1 cellular context compared by ENCODE assay signal in the genomic region with DNA sequence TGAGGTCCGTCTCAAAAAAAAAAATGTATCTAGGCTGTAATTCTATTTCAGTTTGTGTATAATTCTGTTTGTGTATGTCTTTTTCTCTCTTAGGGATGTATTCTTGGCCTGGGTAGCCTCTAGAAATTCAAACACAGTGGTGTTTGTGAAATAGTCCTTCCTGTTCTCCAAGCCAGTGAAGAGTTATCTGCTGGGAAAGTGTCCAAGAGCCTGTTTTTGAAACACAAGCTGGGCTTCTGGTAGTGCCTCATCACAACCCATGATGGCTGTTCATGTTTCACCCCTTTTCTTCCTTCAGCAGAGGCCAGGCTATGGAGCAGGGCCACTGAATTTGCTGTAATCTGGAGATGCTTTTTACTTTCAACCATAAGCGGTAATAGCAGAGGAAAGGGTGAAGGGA.
TF ChIP-seq lines count a peak whose summit lies in the region.

No MANE protein-coding gene starts in this region.

TF ChIP-seq in IMR-90, 13 proteins besides CTCF, POLR2A, EP300 and RAD21:
- TF ChIP-seq SMC3 (IDR thresholded peaks at IDR 0.05; ENCODE audit: low read depth, low read length) (no peak), CHD1 (IDR thresholded peaks at IDR 0.05; ENCODE audit: low read depth, low read length) (no peak), MXI1 (IDR thresholded peaks at IDR 0.05; ENCODE audit: borderline replicate concordance, low read depth, low read length) (no peak), MAZ (IDR thresholded peaks at IDR 0.05; ENCODE audit: borderline replicate concordance, low read depth, low read length) (no peak), RFX5 (IDR thresholded peaks at IDR 0.05; ENCODE audit: low read depth, low read length) (no peak), BHLHE40 (IDR thresholded peaks at IDR 0.05; ENCODE audit: low read depth, low read length) (no peak), NFE2L2 (IDR thresholded peaks at IDR 0.05; ENCODE audit: low read depth, low read length) (no peak), RCOR1 (IDR thresholded peaks at IDR 0.05; ENCODE audit: insufficient replicate concordance, low read length) (no peak), FOS (IDR thresholded peaks at IDR 0.05; ENCODE audit: low read depth, low read length) (no peak), CEBPB (IDR thresholded peaks at IDR 0.05; ENCODE audit: low read depth, low read length) (no peak), MAFK (IDR thresholded peaks at IDR 0.05; ENCODE audit: low read depth, low read length) (no peak)
- TF ChIP-seq, protein P1, sequence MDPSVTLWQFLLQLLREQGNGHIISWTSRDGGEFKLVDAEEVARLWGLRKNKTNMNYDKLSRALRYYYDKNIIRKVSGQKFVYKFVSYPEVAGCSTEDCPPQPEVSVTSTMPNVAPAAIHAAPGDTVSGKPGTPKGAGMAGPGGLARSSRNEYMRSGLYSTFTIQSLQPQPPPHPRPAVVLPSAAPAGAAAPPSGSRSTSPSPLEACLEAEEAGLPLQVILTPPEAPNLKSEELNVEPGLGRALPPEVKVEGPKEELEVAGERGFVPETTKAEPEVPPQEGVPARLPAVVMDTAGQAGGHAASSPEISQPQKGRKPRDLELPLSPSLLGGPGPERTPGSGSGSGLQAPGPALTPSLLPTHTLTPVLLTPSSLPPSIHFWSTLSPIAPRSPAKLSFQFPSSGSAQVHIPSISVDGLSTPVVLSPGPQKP (IDR thresholded peaks at IDR 0.05; ENCODE audit: borderline replicate concordance, low read depth, low read length) = no peak
- TF ChIP-seq, protein P2, sequence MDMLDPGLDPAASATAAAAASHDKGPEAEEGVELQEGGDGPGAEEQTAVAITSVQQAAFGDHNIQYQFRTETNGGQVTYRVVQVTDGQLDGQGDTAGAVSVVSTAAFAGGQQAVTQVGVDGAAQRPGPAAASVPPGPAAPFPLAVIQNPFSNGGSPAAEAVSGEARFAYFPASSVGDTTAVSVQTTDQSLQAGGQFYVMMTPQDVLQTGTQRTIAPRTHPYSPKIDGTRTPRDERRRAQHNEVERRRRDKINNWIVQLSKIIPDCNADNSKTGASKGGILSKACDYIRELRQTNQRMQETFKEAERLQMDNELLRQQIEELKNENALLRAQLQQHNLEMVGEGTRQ (IDR thresholded peaks at IDR 0.05; ENCODE audit: low read depth, low read length) = no peak
